Comparison of ENCODE assay signal across 26 cellular contexts in genomic region chr11:11135820-11136476, GRCh38.
DNase-seq lines count a peak whose midpoint lies in the region; ATAC-seq and TF ChIP-seq lines count a peak whose summit lies in the region.
"Had no signal": no experiment of that assay in that cellular context is flagged by ENCODE, and none has a peak within 500 bp of the region (broad histone marks: within the 10 kb centered on the region; RNA-seq: fewer than 3 reads in every experiment).

No MANE protein-coding gene starts in this region.

- TF ChIP-seq RAD21 in HCT116 (IDR thresholded peaks at IDR 0.05; ENCODE audit: low read depth) = no peak

- POLR2A ChIA-PET in HCT116 (lab: Charles Lee) = no interaction called here

- no peak overlapping the region for H3K18ac ChIP-seq in trophoblast cell (ENCODE audit: low read length)

- H3K23ac ChIP-seq in trophoblast cell (ENCODE audit: low read length) = no peak overlapping the region

- H3K14ac ChIP-seq in trophoblast cell (ENCODE audit: low read length) = no peak overlapping the region

- peaks cover 5% of the 10 kb centered on the region for H3K79me1 ChIP-seq in trophoblast cell (ENCODE audit: low read length)

- no peak overlapping the region for H3K9ac ChIP-seq in HCT116 (ENCODE audit: low read length)
- H3K9ac ChIP-seq in trophoblast cell (ENCODE audit: low read length) = no peak overlapping the region
- H3K9ac ChIP-seq: BLaER1 had no signal

- no peak overlapping the region for H3K4ac ChIP-seq in trophoblast cell (ENCODE audit: low read depth, low read length)

- no peak overlapping the region for H2BK12ac ChIP-seq in trophoblast cell (ENCODE audit: low read length)

- no peak overlapping the region for H4K91ac ChIP-seq in trophoblast cell (ENCODE audit: low read depth, low read length)

- peaks cover 7 to 8% of the 10 kb centered on the region in 2 experiments; a peak in 3 of 4 replicates for H3K4me1 ChIP-seq in HCT116 (ENCODE audit: control insufficient read depth in 1 of 2, insufficient read depth in 2 of 2, low read length in 2 of 2)
- peaks cover 3% of the 10 kb centered on the region for H3K4me1 ChIP-seq in hepatocyte (ENCODE audit: insufficient read depth)
- peaks cover 0 to 3% of the 10 kb centered on the region in 2 experiments for H3K4me1 ChIP-seq in trophoblast cell (ENCODE audit: control insufficient read depth in 1 of 2, insufficient read depth in 2 of 2, low read length in 2 of 2)
- H3K4me1 ChIP-seq: BLaER1, tibial nerve had no signal

- H3K27ac ChIP-seq in HCT116 (ENCODE audit: low read depth, low read length) (no peak overlapping the region), hepatocyte (peak overlapping the region; percentile 59), trophoblast cell (ENCODE audit: low read depth, low read length) (peak overlapping the region; percentile 26)
- H3K27ac ChIP-seq: BLaER1, esophagus muscularis mucosa, stomach, tibial nerve had no signal

- no peak overlapping the region for H4K12ac ChIP-seq in trophoblast cell (ENCODE audit: low read depth, low read length)

- H3K9me3 ChIP-seq in HCT116 (ENCODE audit: control insufficient read depth in 1 of 2, insufficient read depth in 1 of 2, low read depth in 1 of 2, low read length in 2 of 2) = no peaks in the 10 kb centered on the region
- no peaks in the 10 kb centered on the region for H3K9me3 ChIP-seq in hepatocyte (ENCODE audit: low read depth)
- H3K9me3 ChIP-seq in trophoblast cell (ENCODE audit: insufficient read depth, low read depth, low read length) = no peaks in the 10 kb centered on the region
- H3K9me3 ChIP-seq: BLaER1, esophagus muscularis mucosa, stomach, tibial nerve had no signal

- H2BK120ac ChIP-seq in trophoblast cell (ENCODE audit: insufficient read depth, low read length, poor library complexity) = no peak overlapping the region

- H2AK5ac ChIP-seq in trophoblast cell (ENCODE audit: low read length) = no peak overlapping the region

- H4K8ac ChIP-seq in trophoblast cell (ENCODE audit: low read depth, low read length) = no peak overlapping the region

- intact Hi-C loops in HCT116 (cut with micrococcal nuclease) = loop anchor here (10.0 kb wide), 1 partner anchor 649 kb away; no protein-coding TSS in a partner anchor

- H3K79me2 ChIP-seq in HCT116 (ENCODE audit: insufficient read depth, low read length) (no peaks in the 10 kb centered on the region), hepatocyte (no peaks in the 10 kb centered on the region), trophoblast cell (ENCODE audit: control insufficient read depth, insufficient read depth, low read length, poor library complexity) (no peaks in the 10 kb centered on the region)

- H3K36me3 ChIP-seq in HCT116 (ENCODE audit: control insufficient read depth in 1 of 2, insufficient read depth in 2 of 2, low read length in 2 of 2) = no peaks in the 10 kb centered on the region
- no peaks in the 10 kb centered on the region for H3K36me3 ChIP-seq in hepatocyte (replicated peaks; ENCODE audit: insufficient read depth, low read depth)
- no peaks in the 10 kb centered on the region for H3K36me3 ChIP-seq in trophoblast cell (ENCODE audit: control insufficient read depth in 1 of 2, insufficient read depth in 2 of 2, low read length in 2 of 2)
- H3K36me3 ChIP-seq: BLaER1, esophagus muscularis mucosa, stomach, tibial nerve had no signal

- 69% methylated on average over 2 of the region's 2 CpGs for WGBS in hepatocyte (ENCODE audit: low lambda C conversion rate, missing lambda C conversion rate)
- WGBS in trophoblast cell (ENCODE audit: extremely low coverage, insufficient coverage, insufficient read length) = no CpG with 5 or more reads among the region's 2 CpGs

- H3K4me2 ChIP-seq in HCT116 (ENCODE audit: low read length) = no peak overlapping the region
- H3K4me2 ChIP-seq in hepatocyte = peak overlapping the region; percentile 42
- no peak overlapping the region for H3K4me2 ChIP-seq in trophoblast cell (ENCODE audit: low read length)
- H3K4me2 ChIP-seq: BLaER1 had no signal

- no peak for ATAC-seq in HCT116
- ATAC-seq in omental fat pad (ENCODE audit: low FRiP score) = no peak
- ATAC-seq: activated naive CD8-positive, alpha-beta T cell treated with anti-CD3 and anti-CD28 coated beads, Interleukin-2, amount 50 U/mL, for 24 hours; left cardiac atrium had no signal

- no peak overlapping the region for H3K4me3 ChIP-seq in HCT116 (replicated peaks in 1 of 2; ENCODE audit: low read depth in 1 of 2, low read length in 2 of 2)
- H3K4me3 ChIP-seq in hepatocyte = no peak overlapping the region
- H3K4me3 ChIP-seq in trophoblast cell (ENCODE audit: low read depth, low read length) = no peak overlapping the region
- H3K4me3 ChIP-seq: BLaER1, esophagus muscularis mucosa, stomach, tibial nerve had no signal

- H2BK5ac ChIP-seq in trophoblast cell (ENCODE audit: low read depth, low read length, poor library complexity) = no peak overlapping the region

- H3K27me3 ChIP-seq in HCT116 (ENCODE audit: insufficient read depth, low read length) = no peaks in the 10 kb centered on the region
- H3K27me3 ChIP-seq in hepatocyte = no peaks in the 10 kb centered on the region
- no peaks in the 10 kb centered on the region for H3K27me3 ChIP-seq in trophoblast cell (ENCODE audit: insufficient read depth, low read length)
- H3K27me3 ChIP-seq: BLaER1, esophagus muscularis mucosa, stomach, tibial nerve had no signal

- DNase-seq in DMS53 (lab: John Stamatoyannopoulos, UW) (peak; percentile 75), HCT116 (ENCODE audit: low read depth, low spot score) (no peak), hepatocyte (ENCODE audit: low spot score) (no peak), trophoblast cell (peak; percentile 83 to 99), NCI-H226 (no peak), omental fat pad (ENCODE audit: low spot score) (no peak), NCI-H128 (lab: John Stamatoyannopoulos, UW; ENCODE audit: unreplicated experiment) (no peak)
- DNase-seq: activated CD4-positive, alpha-beta T cell treated with anti-CD3 and anti-CD28 coated beads for 48 hours; activated gamma-delta T cell; activated naive CD8-positive, alpha-beta T cell treated with anti-CD3 and anti-CD28 coated beads, Interleukin-2, amount 50 U/mL, for 24 hours; activated T-cell treated with anti-CD3 and anti-CD28 coated beads, Interleukin-2, amount 50 U/mL, for 1 hour; central memory CD4-positive, alpha-beta T cell; DND-41; foreskin melanocyte; HCEC 1CT; left cardiac atrium; mesenchymal stem cell; naive B cell; NCI-H1048; NCI-H1694 treated with DMSO at 0.1 percent for 48 hours; small intestine; stimulated activated CD4-positive, alpha-beta T cell treated with anti-CD3 and anti-CD28 coated beads, Interleukin-1b, Interleukin-23, amount 100 ng/mL, for 48 hours; stomach had no signal

- TF ChIP-seq CTCF in HCT116 (IDR thresholded peaks at IDR 0.05 in 2 of 3, conservative IDR thresholded peaks at IDR 0.05 in 1 of 3; ENCODE audit: borderline replicate concordance in 1 of 3, insufficient read depth in 1 of 3, low read depth in 2 of 3, low read length in 2 of 3) = no peak
- no peak for TF ChIP-seq CTCF in hepatocyte (IDR thresholded peaks at IDR 0.05; ENCODE audit: poor library complexity)
- TF ChIP-seq CTCF in omental fat pad (IDR thresholded peaks at IDR 0.05) = no peak

- CTCF ChIA-PET in HCT116 (lab: Charles Lee) = interaction anchor here (0.6 kb wide), 1 partner anchor 23 kb away, joined by 3 read pairs; no protein-coding TSS in a partner anchor

- H3K9me2 ChIP-seq in HCT116 (ENCODE audit: insufficient read depth) = 0 out of 2 replicates have a peak, but pooled peaks cover 4% of the 10 kb centered on the region
- H3K9me2 ChIP-seq in hepatocyte (replicated peaks; ENCODE audit: insufficient read depth) = no peaks in the 10 kb centered on the region

- RAD21 ChIA-PET in HCT116 (lab: Charles Lee; ENCODE audit: low non-redundant PET in 1 of 2, low total read pairs in 2 of 2, uncharacterized antibody in 2 of 2, unreplicated experiment in 2 of 2) = no interaction called here

- H2AFZ ChIP-seq in HCT116 (ENCODE audit: low read depth, low read length, poor library complexity, severe bottlenecking) (no peak overlapping the region), hepatocyte (peak overlapping the region; percentile 31), trophoblast cell (ENCODE audit: insufficient read depth, low read length, poor library complexity) (no peak overlapping the region)

- H4K20me1 ChIP-seq in HCT116 (ENCODE audit: insufficient read depth) = no peaks in the 10 kb centered on the region
- H4K20me1 ChIP-seq in hepatocyte (ENCODE audit: insufficient read depth, poor library complexity, severe bottlenecking) = no peaks in the 10 kb centered on the region
- H4K20me1 ChIP-seq: BLaER1 had no signal

- no peak for TF ChIP-seq POLR2A in HCT116 (IDR thresholded peaks at IDR 0.05; ENCODE audit: borderline replicate concordance, extremely low read depth, insufficient read depth, insufficient read length)

- BruUV-seq in HCT116 (replicated peaks; lab: Mats Ljungman, UMichigan) = no TSS peak

TF ChIP-seq in HCT116, 20 proteins besides CTCF, POLR2A, EP300 and RAD21:
- peak; percentile 30; the same call in 1 of the 2 replicates for TF ChIP-seq SP1 (IDR thresholded peaks at IDR 0.05; ENCODE audit: low read depth)
- no peak for TF ChIP-seq ZNF274 (IDR thresholded peaks at IDR 0.05; ENCODE audit: low read depth, low read length)
- peak; percentile 54; the same call in 1 of the 2 replicates for TF ChIP-seq CEBPB (IDR thresholded peaks at IDR 0.05; ENCODE audit: low read depth)

Comparison
In these comparisons a context has a peak if more than half of its experiments do, and no peak if none do; other contexts are left out.
1. DNase-seq: peak in DMS53 (single experiment) and trophoblast cell (2 of 2); none in HCT116 (single experiment), hepatocyte (single experiment), NCI-H226 (single experiment), omental fat pad (single experiment) and NCI-H128 (single experiment).